In the genomic region with DNA sequence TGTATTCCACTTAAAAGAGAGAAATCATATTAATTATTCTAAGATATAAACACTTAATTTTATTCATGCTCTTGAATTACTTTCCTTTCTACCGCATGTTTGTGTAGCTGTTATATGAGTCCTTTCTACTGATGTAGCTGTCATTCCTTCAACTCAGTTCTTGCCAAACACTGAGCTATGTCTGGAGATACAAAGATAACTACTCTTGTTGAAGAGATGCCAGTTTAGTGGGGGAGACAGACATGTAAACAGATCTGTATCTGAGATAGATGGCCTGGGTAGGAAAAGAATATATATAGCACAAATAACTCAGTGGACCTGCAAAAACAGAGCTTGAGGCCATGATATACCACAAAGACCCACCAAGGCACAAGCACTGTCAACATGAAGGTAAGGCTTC, we compare ENCODE assay signal across 22 cellular contexts.
"Had no signal": no experiment of that assay in that cellular context is flagged by ENCODE, and none has a peak within 500 bp of the region (broad histone marks: within the 10 kb centered on the region; RNA-seq: fewer than 3 reads in every experiment).

No MANE protein-coding gene starts in this region.

- ATAC-seq: activated T-helper 17 cell treated with anti-CD3 and anti-CD28 coated beads, Interleukin-2, amount 50 U/mL, for 72 hours; body of pancreas; left cardiac atrium; pancreas; stimulated activated naive CD8-positive, alpha-beta T cell treated with anti-CD3 and anti-CD28 coated beads, Interleukin-15, amount 100 ng/mL, for 72 hours; T-cell had no signal

- H3K36me3 ChIP-seq: esophagus squamous epithelium, pancreas, sigmoid colon, thoracic aorta had no signal

- H3K4me1 ChIP-seq: body of pancreas, esophagus squamous epithelium, pancreas had no signal

- H3K4me3 Mint-ChIP-seq: activated naive CD4-positive, alpha-beta T cell treated with anti-CD3 and anti-CD28 coated beads, Interleukin-2, amount 10 ng/mL, durations not matched to agents 7 days and 5 days; activated T-helper 17 cell treated with anti-CD3 and anti-CD28 coated beads, Interleukin-2, amount 50 U/mL, for 72 hours; immature natural killer cell; naive B cell; stimulated activated naive CD8-positive, alpha-beta T cell treated with anti-CD3 and anti-CD28 coated beads, Interleukin-15, amount 100 ng/mL, for 72 hours; T-cell had no signal

- H3K9me3 ChIP-seq: body of pancreas, esophagus squamous epithelium, pancreas, sigmoid colon, thoracic aorta had no signal

- H3K27me3 ChIP-seq: body of pancreas, esophagus squamous epithelium, pancreas, sigmoid colon had no signal

- H3K4me3 ChIP-seq: body of pancreas, coronary artery, esophagus squamous epithelium, pancreas, sigmoid colon, thoracic aorta had no signal

- H3K27ac ChIP-seq: body of pancreas, coronary artery, esophagus squamous epithelium, pancreas, sigmoid colon, thoracic aorta, VCaP had no signal

- DNase-seq: activated CD4-positive, alpha-beta T cell treated with anti-CD3 and anti-CD28 coated beads for 1 hour; activated CD4-positive, alpha-beta T cell treated with anti-CD3 and anti-CD28 coated beads, Interleukin-2, amount 50 U/mL, for 48 hours; activated naive CD4-positive, alpha-beta T cell treated with anti-CD3 and anti-CD28 coated beads, Interleukin-2, amount 10 ng/mL, durations not matched to agents 7 days and 5 days; body of pancreas; central memory CD4-positive, alpha-beta T cell; effector CD4-positive, alpha-beta T cell; esophagus squamous epithelium; head of caudate nucleus; immature natural killer cell; left cardiac atrium; mammary epithelial cell; naive B cell; pancreas; sigmoid colon; stimulated activated CD4-positive, alpha-beta T cell treated with anti-CD3 and anti-CD28 coated beads, Interleukin-1b, Interleukin-23, amount 100 ng/mL, for 48 hours; stimulated activated naive CD8-positive, alpha-beta T cell treated with anti-CD3 and anti-CD28 coated beads, Interleukin-15, amount 100 ng/mL, for 72 hours; T-cell; T1000 had no signal

- H3K36me3 Mint-ChIP-seq: activated naive CD4-positive, alpha-beta T cell treated with anti-CD3 and anti-CD28 coated beads, Interleukin-2, amount 10 ng/mL, durations not matched to agents 7 days and 5 days had no signal

- H3K4me1 Mint-ChIP-seq: activated T-helper 17 cell treated with anti-CD3 and anti-CD28 coated beads, Interleukin-2, amount 50 U/mL, for 72 hours; stimulated activated naive CD8-positive, alpha-beta T cell treated with anti-CD3 and anti-CD28 coated beads, Interleukin-15, amount 100 ng/mL, for 72 hours had no signal

- H3K27me3 Mint-ChIP-seq: activated naive CD4-positive, alpha-beta T cell treated with anti-CD3 and anti-CD28 coated beads, Interleukin-2, amount 10 ng/mL, durations not matched to agents 7 days and 5 days; activated T-helper 17 cell treated with anti-CD3 and anti-CD28 coated beads, Interleukin-2, amount 50 U/mL, for 72 hours; naive B cell; stimulated activated naive CD8-positive, alpha-beta T cell treated with anti-CD3 and anti-CD28 coated beads, Interleukin-15, amount 100 ng/mL, for 72 hours; T-cell had no signal

- H3K27ac Mint-ChIP-seq: activated naive CD4-positive, alpha-beta T cell treated with anti-CD3 and anti-CD28 coated beads, Interleukin-2, amount 10 ng/mL, durations not matched to agents 7 days and 5 days; activated T-helper 17 cell treated with anti-CD3 and anti-CD28 coated beads, Interleukin-2, amount 50 U/mL, for 72 hours; immature natural killer cell; naive B cell; stimulated activated naive CD8-positive, alpha-beta T cell treated with anti-CD3 and anti-CD28 coated beads, Interleukin-15, amount 100 ng/mL, for 72 hours; T-cell had no signal
